Comparison of ENCODE assay signal across 21 cellular contexts in the genomic region with DNA sequence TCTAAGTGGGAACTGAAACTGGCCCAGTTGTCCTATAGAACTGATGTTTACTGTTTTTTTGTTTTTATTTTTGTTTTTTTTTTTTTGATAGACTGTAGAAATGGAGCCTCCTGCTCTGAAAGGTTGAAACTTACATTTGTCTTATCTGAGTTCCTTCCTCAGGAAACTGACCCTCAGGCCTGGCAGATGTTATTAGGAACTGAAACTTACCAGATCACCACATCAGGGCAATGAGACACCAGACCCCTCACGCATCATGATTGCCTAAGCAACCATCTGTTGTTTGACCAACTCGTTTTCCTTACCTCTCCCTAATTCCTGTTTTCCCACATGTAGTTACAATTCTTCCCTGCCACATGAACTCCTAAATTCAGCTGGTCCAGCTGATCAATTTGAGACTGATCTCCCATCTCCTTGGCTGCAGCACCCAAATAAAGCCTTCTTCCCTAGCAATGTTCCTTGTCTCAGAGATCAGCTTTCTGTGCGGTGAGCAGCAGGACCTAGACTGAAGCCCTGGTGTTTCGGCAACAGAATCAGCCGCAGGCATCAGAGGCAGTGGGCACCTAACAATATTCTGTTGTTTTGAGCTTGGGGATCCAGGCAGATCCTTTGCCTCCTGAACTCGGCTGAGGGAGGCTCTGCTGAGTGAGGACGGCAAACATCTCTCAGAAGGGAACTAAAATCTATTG.
"Had no signal": no experiment of that assay in that cellular context is flagged by ENCODE, and none has a peak within 500 bp of the region (broad histone marks: within the 10 kb centered on the region; RNA-seq: fewer than 3 reads in every experiment).

No MANE protein-coding gene starts in this region.

- H3K4me3 ChIP-seq: adrenal gland, esophagus squamous epithelium, mucosa of descending colon, ovary, psoas muscle, smooth muscle cell, testis had no signal

- H3K36me3 ChIP-seq: adrenal gland, esophagus squamous epithelium, ovary had no signal

- H3K9me3 ChIP-seq: adrenal gland, ovary, psoas muscle, testis had no signal

- H3K4me1 ChIP-seq: adrenal gland, esophagus squamous epithelium, psoas muscle, testis had no signal

- H3K27me3 Mint-ChIP-seq: dendritic cell treated with granulocyte-macrophage colony-stimulating factor and Interleukin-4, amounts not matched to agents 40 ng/mL and 50 ng/mL, for 4 days; type B pancreatic cell had no signal

- H3K27ac ChIP-seq: adrenal gland, esophagus squamous epithelium, ovary, psoas muscle, testis had no signal

- H3K27me3 ChIP-seq: adrenal gland, esophagus squamous epithelium, ovary, testis had no signal

- H3K4me3 Mint-ChIP-seq: activated B cell treated with CpG ODN at 0.5 μM for 24 hours; activated CD4-positive, alpha-beta memory T cell treated with anti-CD3 and anti-CD28 coated beads, Interleukin-2, amount 10 ng/mL, durations not matched to agents 7 days and 5 days; activated T-cell treated with anti-CD3 and anti-CD28 coated beads, Interleukin-2, amount 50 U/mL, for 72 hours; dendritic cell treated with granulocyte-macrophage colony-stimulating factor and Interleukin-4, amounts not matched to agents 40 ng/mL and 50 ng/mL, for 4 days; naive B cell; neural crest cell; type B pancreatic cell had no signal

- ATAC-seq: activated T-cell treated with anti-CD3 and anti-CD28 coated beads, Interleukin-2, amount 50 U/mL, for 72 hours; left ventricle myocardium superior; mucosa of descending colon; psoas muscle; sciatic nerve had no signal

- H3K4me2 ChIP-seq: smooth muscle cell had no signal

- H3K27ac Mint-ChIP-seq: activated B cell treated with CpG ODN at 0.5 μM for 24 hours; activated CD4-positive, alpha-beta memory T cell treated with anti-CD3 and anti-CD28 coated beads, Interleukin-2, amount 10 ng/mL, durations not matched to agents 7 days and 5 days; activated T-cell treated with anti-CD3 and anti-CD28 coated beads, Interleukin-2, amount 50 U/mL, for 72 hours; dendritic cell treated with granulocyte-macrophage colony-stimulating factor and Interleukin-4, amounts not matched to agents 40 ng/mL and 50 ng/mL, for 4 days; type B pancreatic cell had no signal

- H3K4me1 Mint-ChIP-seq: neural crest cell had no signal

- DNase-seq: activated B cell treated with CpG ODN at 0.5 μM for 24 hours; activated CD4-positive, alpha-beta memory T cell treated with anti-CD3 and anti-CD28 coated beads, Interleukin-2, amount 10 ng/mL, durations not matched to agents 7 days and 5 days; activated CD4-positive, alpha-beta T cell treated with anti-CD3 and anti-CD28 coated beads for 4 hours; activated effector memory CD4-positive, alpha-beta T cell treated with anti-CD3 and anti-CD28 coated beads, Interleukin-2, amount 50 U/mL, for 16 hours; activated naive CD4-positive, alpha-beta T cell treated with anti-CD3 and anti-CD28 coated beads, Interleukin-2, amount 50 U/mL, for 16 hours; activated T-cell treated with anti-CD3 and anti-CD28 coated beads, Interleukin-2, amount 50 U/mL, for 72 hours; adrenal gland; effector CD8-positive, alpha-beta T cell; esophagus squamous epithelium; left ventricle myocardium superior; mucosa of descending colon; naive B cell; ovary; psoas muscle; stimulated activated CD4-positive, alpha-beta T cell treated with anti-CD3 and anti-CD28 coated beads, Interleukin-4, amount 100 ng/mL, for 1 hour; testis had no signal
